In the genomic region with DNA sequence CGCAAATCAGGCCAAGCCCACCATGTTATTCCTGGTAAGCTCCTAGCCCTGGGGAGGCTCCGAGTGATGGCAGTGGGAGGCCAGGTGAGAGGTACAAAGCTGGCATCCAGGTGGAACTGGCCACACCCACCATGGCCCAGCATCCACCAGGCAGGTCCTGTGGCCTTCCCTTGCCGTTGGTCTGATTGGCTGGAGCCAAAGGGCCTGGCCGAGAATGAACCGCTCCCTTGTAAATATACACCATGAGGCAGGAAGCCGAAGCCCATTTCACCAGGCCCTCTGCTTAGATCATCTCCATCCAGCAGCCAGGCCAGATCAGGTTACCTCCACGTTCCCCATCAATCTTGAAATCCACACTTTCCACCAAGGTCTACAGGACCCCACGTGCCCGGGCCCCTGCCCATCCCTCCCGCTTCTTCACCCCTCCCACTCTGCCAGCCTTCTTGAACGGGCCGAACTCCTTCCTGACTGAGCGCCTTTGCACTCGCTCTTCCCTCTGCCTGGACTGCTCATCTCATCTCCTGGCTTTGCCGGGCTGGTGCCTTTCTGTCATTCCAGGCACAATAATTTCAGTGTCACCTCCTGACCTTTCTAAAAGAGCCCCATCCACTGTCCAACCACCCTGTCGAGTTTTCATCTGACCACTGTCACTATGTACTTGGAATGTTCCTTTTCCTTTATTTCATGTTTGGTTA, we compare ENCODE assay signal across 13 cellular contexts. TPM values are rescaled to one million over a fixed set of nuclear protein-coding genes. Genes with fewer than 3 reads are reported as not detected.
DNase-seq lines count a peak whose midpoint lies in the region; ATAC-seq, FAIRE-seq and TF ChIP-seq lines count a peak whose summit lies in the region.
"Had no signal": no experiment of that assay in that cellular context is flagged by ENCODE, and none has a peak within 500 bp of the region (broad histone marks: within the 10 kb centered on the region; RNA-seq: fewer than 3 reads in every experiment).

No MANE protein-coding gene starts in this region.

- no peaks in the 10 kb centered on the region for H3K9me3 ChIP-seq in CD4-positive, alpha-beta T cell (ENCODE audit: control insufficient read depth, low read length)
- H3K9me3 ChIP-seq: esophagus squamous epithelium, lower lobe of right lung had no signal

- H3K27ac ChIP-seq in CD4-positive, alpha-beta T cell (ENCODE audit: low read depth, low read length) = no peak overlapping the region
- H3K27ac ChIP-seq in coronary artery (no peak overlapping the region), brain microvascular endothelial cell (no peak overlapping the region)
- H3K27ac ChIP-seq: esophagus squamous epithelium, lower lobe of right lung had no signal

- no peak for DNase-seq in CD4-positive, alpha-beta T cell
- DNase-seq in GM12892 (ENCODE audit: insufficient read length) (no peak), T-cell (no peak), fibroblast of gingiva (ENCODE audit: low read depth) (peak; percentile 42), middle frontal gyrus (ENCODE audit: extremely low spot score, low spot score) (no peak), coronary artery (ENCODE audit: low spot score) (no peak), brain microvascular endothelial cell (no peak), NCI-H1092 treated with DMSO at 0.1 percent for 48 hours (lab: John Stamatoyannopoulos, UW) (no peak)
- DNase-seq: DMS79, esophagus squamous epithelium, lower lobe of right lung, NCI-H446 had no signal

- POLR2A ChIA-PET in CD4-positive, alpha-beta T cell (lab: Charles Lee) = no interaction called here
- POLR2A ChIA-PET in T-cell (lab: Charles Lee) = interaction anchor here (0.5 to 1.0 kb wide), 3 partner anchors 14 to 90 kb away, joined by 3 to 5 read pairs (median 3); no protein-coding TSS in a partner anchor

- TF ChIP-seq CTCF in CD4-positive, alpha-beta T cell (IDR thresholded peaks at IDR 0.05) = no peak
- no peak for TF ChIP-seq CTCF in coronary artery (IDR thresholded peaks at IDR 0.05)
- no peak for TF ChIP-seq CTCF in brain microvascular endothelial cell (IDR thresholded peaks at IDR 0.05; ENCODE audit: low read depth, low read length, missing control alignments)

- peaks cover 22% of the 10 kb centered on the region for H3K36me3 Mint-ChIP-seq in CD4-positive, alpha-beta T cell (ENCODE audit: low read depth)
- peaks cover 19% of the 10 kb centered on the region for H3K36me3 Mint-ChIP-seq in T-cell

- no peaks in the 10 kb centered on the region for H3K27me3 Mint-ChIP-seq in CD4-positive, alpha-beta T cell
- H3K27me3 Mint-ChIP-seq in T-cell = no peaks in the 10 kb centered on the region

- H3K4me1 Mint-ChIP-seq in CD4-positive, alpha-beta T cell (ENCODE audit: low read depth) = peaks cover 32% of the 10 kb centered on the region
- H3K4me1 Mint-ChIP-seq in T-cell = peaks cover 40 to 45% (median 41%) of the 10 kb centered on the region in 3 donors

- in situ Hi-C loops in brain microvascular endothelial cell (cut with HindIII; ENCODE audit: low pct_ligation_motif_present, low sequenced_read_pairs) = no loop called here

- CTCF ChIA-PET in CD4-positive, alpha-beta T cell (lab: Charles Lee) = no interaction called here
- CTCF ChIA-PET in T-cell (lab: Charles Lee) = no interaction called here

- H3K4me3 Mint-ChIP-seq in CD4-positive, alpha-beta T cell = peak overlapping the region; percentile 14
- no peak overlapping the region for H3K4me3 Mint-ChIP-seq in T-cell

- intact Hi-C loops in CD4-positive, alpha-beta T cell (cut with DNase I, micrococcal nuclease) = loop anchor here (10.0 kb wide), 3 partner anchors 45 to 665 kb away; a partner anchor contains a TSS

- no peak overlapping the region for H3K4me3 ChIP-seq in coronary artery
- H3K4me3 ChIP-seq in brain microvascular endothelial cell (ENCODE audit: low read depth, low read length) = no peak overlapping the region
- H3K4me3 ChIP-seq: esophagus squamous epithelium, lower lobe of right lung had no signal

- TF ChIP-seq POLR2A in GM12892 (IDR thresholded peaks at IDR 0.05; ENCODE audit: low read depth, low read length) = peak; percentile 68

- H3K9me3 Mint-ChIP-seq in CD4-positive, alpha-beta T cell = no peaks in the 10 kb centered on the region
- no peaks in the 10 kb centered on the region for H3K9me3 Mint-ChIP-seq in T-cell

- FAIRE-seq in GM12892 (lab: Jason Lieb, UNC) = no peak

- peaks cover 7% of the 10 kb centered on the region for H3K36me3 ChIP-seq in brain microvascular endothelial cell (replicated peaks)
- H3K36me3 ChIP-seq: esophagus squamous epithelium had no signal

- no peaks in the 10 kb centered on the region for H3K27me3 ChIP-seq in CD4-positive, alpha-beta T cell (ENCODE audit: control insufficient read depth, insufficient read depth, low read length)
- no peaks in the 10 kb centered on the region for H3K27me3 ChIP-seq in brain microvascular endothelial cell (replicated peaks)

- ATAC-seq in CD4-positive, alpha-beta T cell (ENCODE audit: poor library complexity) = no peak
- no peak for ATAC-seq in T-cell (replicated peaks in 1 of 4)

- H3K27ac Mint-ChIP-seq in CD4-positive, alpha-beta T cell = peak overlapping the region; percentile 84
- H3K27ac Mint-ChIP-seq in T-cell = peak overlapping the region; percentile 61 to 72

RNA-seq across cellular contexts. Expression of a gene that starts 5.8 kb away (rescaled TPM):
- 10 to 100 TPM; 71.3 to 71.4 TPM for total RNA-seq in CD4-positive, alpha-beta T cell
- polyA plus RNA-seq in GM12892 (2012; ENCODE audit: missing spikeins) = 4.3 TPM
- total RNA-seq in T-cell = 10 to 100 TPM; 49.2 to 67.2 (median 54.5) TPM

RNA-seq across cellular contexts. Expression of a gene that starts 18.9 kb away (rescaled TPM):
- total RNA-seq in CD4-positive, alpha-beta T cell = not detected
- 0.81 TPM for polyA plus RNA-seq in GM12892 (2012; ENCODE audit: missing spikeins)
- not detected for total RNA-seq in T-cell
- total RNA-seq: esophagus squamous epithelium, lower lobe of right lung had no signal
- polyA plus RNA-seq: adipose tissue had no signal

RNA-seq across cellular contexts. Expression of a gene that starts 23.2 kb away (rescaled TPM):
- not detected for total RNA-seq in CD4-positive, alpha-beta T cell
- polyA plus RNA-seq in GM12892 (2012; ENCODE audit: missing spikeins) = not detected
- not detected for total RNA-seq in T-cell
- total RNA-seq: esophagus squamous epithelium, lower lobe of right lung had no signal
- polyA plus RNA-seq: adipose tissue had no signal

RNA-seq across cellular contexts. Expression of a gene that starts 26.0 kb away (rescaled TPM):
- total RNA-seq in CD4-positive, alpha-beta T cell = not detected
- polyA plus RNA-seq in GM12892 (2012; ENCODE audit: missing spikeins) = 0.61 TPM
- total RNA-seq in T-cell = not detected
- total RNA-seq: esophagus squamous epithelium, lower lobe of right lung had no signal
- polyA plus RNA-seq: adipose tissue had no signal

RNA-seq across cellular contexts. Expression of a gene that starts 30.9 kb away (rescaled TPM):
- total RNA-seq in CD4-positive, alpha-beta T cell = not detected
- polyA plus RNA-seq in GM12892 (2012; ENCODE audit: missing spikeins) = not detected
- not detected for total RNA-seq in T-cell
- total RNA-seq: esophagus squamous epithelium, lower lobe of right lung had no signal
- polyA plus RNA-seq: adipose tissue had no signal
